ENCODE assay signal across 7 cellular contexts in the genomic region with DNA sequence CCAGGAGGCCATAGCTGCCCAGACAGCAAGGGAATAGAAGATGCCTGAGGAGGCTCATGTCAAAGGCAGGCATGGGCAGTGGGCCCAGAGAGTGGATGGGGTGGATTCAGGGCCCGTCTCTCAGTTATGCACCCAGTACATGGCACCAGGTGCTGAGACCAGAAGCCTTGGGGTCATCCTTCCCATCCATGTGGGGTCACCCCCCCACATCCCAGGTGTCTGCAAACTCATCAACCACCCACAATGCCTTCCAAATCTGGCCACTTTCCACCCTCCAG.
DNase-seq lines count a peak whose midpoint lies in the region; ATAC-seq, FAIRE-seq and TF ChIP-seq lines count a peak whose summit lies in the region.
"Not testable (repeated sequence)": the region's sequence is repeated elsewhere in the genome, so short reads cannot be mapped to it uniquely, and the experiment has no call there.

No MANE protein-coding gene starts in this region.

- H3K9me2 ChIP-seq in OCI-LY7 (ENCODE audit: insufficient read depth, low read length), result not testable (repeated sequence)

- H2BK12ac ChIP-seq in mesenchymal stem cell (ENCODE audit: low read length in 2 of 2), result not testable (repeated sequence)
- peak overlapping the region; percentile 23 for H2BK12ac ChIP-seq in trophoblast cell (ENCODE audit: low read length)

- ATAC-seq in GM19438 (IDR thresholded peaks at IDR 0.05; ENCODE audit: low read depth, unreplicated experiment) (peak; percentile 8), GM12878 (peak; percentile 4)
- ATAC-seq in stimulated activated naive B cell treated with anti-CD40 and anti-IgM and Interleukin-4, amounts not matched to agents 10 μg/mL and 1 μg/mL and 100 μg/mL, for 72 hours (replicated peaks), result peak; percentile 2 to 5

- FAIRE-seq in GM12878 (lab: Jason Lieb, UNC), result not testable (repeated sequence)

- H3K27me3 ChIP-seq in GM12878 (replicated peaks in 1 of 2; ENCODE audit: control insufficient read depth in 2 of 2, insufficient read depth in 2 of 2, low read length in 1 of 2); cardiac muscle cell; mesenchymal stem cell (ENCODE audit: control insufficient read depth in 1 of 2, insufficient read depth in 1 of 2, low read length in 2 of 2); trophoblast cell (ENCODE audit: insufficient read depth, low read length): not testable (repeated sequence)

- not testable (repeated sequence) for H3K9me3 Mint-ChIP-seq in stimulated activated naive B cell treated with anti-CD40 and anti-IgM and Interleukin-4, amounts not matched to agents 10 μg/mL and 1 μg/mL and 100 μg/mL, for 72 hours

- H3K4me2 ChIP-seq in OCI-LY7 (ENCODE audit: low read length), result peak overlapping the region; percentile 66; the same call in 1 of the 2 replicates
- peak overlapping the region; percentile 94 for H3K4me2 ChIP-seq in GM12878 (ENCODE audit: control insufficient read depth, insufficient read depth)
- not testable (repeated sequence) for H3K4me2 ChIP-seq in mesenchymal stem cell (ENCODE audit: low read length, poor library complexity, severe bottlenecking); trophoblast cell (ENCODE audit: low read length)

- not testable (repeated sequence) for H3K36me3 Mint-ChIP-seq in stimulated activated naive B cell treated with anti-CD40 and anti-IgM and Interleukin-4, amounts not matched to agents 10 μg/mL and 1 μg/mL and 100 μg/mL, for 72 hours

- not testable (repeated sequence) for H3K4me3 ChIP-seq in OCI-LY7 (ENCODE audit: low read depth, low read length, poor library complexity, severe bottlenecking); GM12878; cardiac muscle cell; mesenchymal stem cell (ENCODE audit: insufficient read depth in 1 of 2, low read depth in 1 of 2, low read length in 2 of 2); trophoblast cell (ENCODE audit: low read depth, low read length)

- H3K4me1 ChIP-seq in OCI-LY7 (ENCODE audit: insufficient read depth, low read length, poor library complexity, severe bottlenecking) (peaks cover 22% of the 10 kb centered on the region), GM12878 (ENCODE audit: control insufficient read depth, insufficient read depth, low read length) (peaks cover 40% of the 10 kb centered on the region), cardiac muscle cell (ENCODE audit: low read depth) (peaks cover 14% of the 10 kb centered on the region), mesenchymal stem cell (ENCODE audit: control insufficient read depth, insufficient read depth, low read depth, low read length) (peaks cover 39% of the 10 kb centered on the region), trophoblast cell (ENCODE audit: control insufficient read depth in 1 of 2, insufficient read depth in 2 of 2, low read length in 2 of 2) (peaks cover 22% of the 10 kb centered on the region in 2 experiments)

- TF ChIP-seq EP300 in GM12878 (IDR thresholded peaks at IDR 0.05; ENCODE audit: borderline replicate concordance in 1 of 2, control insufficient read depth in 1 of 2, low read depth in 2 of 2, low read length in 2 of 2), result not testable (repeated sequence)

- H3K9ac ChIP-seq in GM12878 (ENCODE audit: control insufficient read depth, insufficient read depth, low read length); mesenchymal stem cell (ENCODE audit: low read length): not testable (repeated sequence)
- peak overlapping the region; percentile 51 for H3K9ac ChIP-seq in trophoblast cell (ENCODE audit: low read length)

- not testable (repeated sequence) for H2BK15ac ChIP-seq in mesenchymal stem cell (ENCODE audit: low read depth, poor library complexity, severe bottlenecking)

- 54% methylated on average over 1 of the region's 1 CpG for WGBS in GM12878 (ENCODE audit: insufficient coverage, insufficient replicate concordance, low lambda C conversion rate, missing lambda C conversion rate)
- 50% methylated on average over 1 of the region's 1 CpG for WGBS in mesenchymal stem cell
- whole genome bisulfite sequencing in trophoblast cell (ENCODE audit: extremely low coverage, insufficient coverage, insufficient read length), result no CpG with 5 or more reads among the region's 1 CpG

- H3K27ac Mint-ChIP-seq in stimulated activated naive B cell treated with anti-CD40 and anti-IgM and Interleukin-4, amounts not matched to agents 10 μg/mL and 1 μg/mL and 100 μg/mL, for 72 hours, result peak overlapping the region; percentile 48

- not testable (repeated sequence) for H4K20me1 ChIP-seq in OCI-LY7 (ENCODE audit: insufficient read depth, low read length); GM12878 (ENCODE audit: control insufficient read depth, insufficient read depth)

- H3K4ac ChIP-seq in mesenchymal stem cell (ENCODE audit: low read depth in 1 of 2, low read length in 2 of 2); trophoblast cell (ENCODE audit: low read depth, low read length): not testable (repeated sequence)

- H2BK5ac ChIP-seq in mesenchymal stem cell (ENCODE audit: low read depth, low read length, poor library complexity, severe bottlenecking); trophoblast cell (ENCODE audit: low read depth, low read length, poor library complexity): not testable (repeated sequence)

- not testable (repeated sequence) for H3K9me3 ChIP-seq in OCI-LY7 (ENCODE audit: low read length); GM12878 (replicated peaks; ENCODE audit: control insufficient read depth, insufficient read depth, low read length); cardiac muscle cell (ENCODE audit: low read depth); mesenchymal stem cell (ENCODE audit: control insufficient read depth, low read length); trophoblast cell (ENCODE audit: insufficient read depth, low read depth, low read length)

- peak overlapping the region; percentile 62 for H2AK5ac ChIP-seq in mesenchymal stem cell (ENCODE audit: low read length, severe bottlenecking)
- not testable (repeated sequence) for H2AK5ac ChIP-seq in trophoblast cell (ENCODE audit: low read length)

- in situ Hi-C loops in GM12878 (cut with MboI), result not testable (repeated sequence)

- H3K79me2 ChIP-seq in OCI-LY7 (ENCODE audit: insufficient read depth, low read depth, low read length); GM12878 (ENCODE audit: control insufficient read depth, insufficient read depth, low read length); trophoblast cell (ENCODE audit: control insufficient read depth, insufficient read depth, low read length, poor library complexity): not testable (repeated sequence)

- DNase-seq in OCI-LY7 (ENCODE audit: low spot score); GM12878 (ENCODE audit: low read depth, low spot score); cardiac muscle cell (ENCODE audit: low read depth in 1 of 2, low spot score in 1 of 2); mesenchymal stem cell; trophoblast cell; stimulated activated naive B cell treated with anti-CD40 and anti-IgM and Interleukin-4, amounts not matched to agents 10 μg/mL and 1 μg/mL and 100 μg/mL, for 72 hours: not testable (repeated sequence)

- not testable (repeated sequence) for H4K12ac ChIP-seq in trophoblast cell (ENCODE audit: low read depth, low read length)

- TF ChIP-seq POLR2A in GM12878 (IDR thresholded peaks at IDR 0.05; ENCODE audit: low read depth, low read length), result not testable (repeated sequence)

- RAD21 ChIA-PET in GM12878 (lab: Charles Lee; ENCODE audit: unreplicated experiment), result interaction anchor here (1.2 kb wide), 1 partner anchor 10 kb away, joined by 5 read pairs; no protein-coding TSS in a partner anchor

- not testable (repeated sequence) for H3K79me1 ChIP-seq in mesenchymal stem cell (replicated peaks; ENCODE audit: low read length, poor library complexity, severe bottlenecking); trophoblast cell (ENCODE audit: low read length)

- H3K4me3 Mint-ChIP-seq in stimulated activated naive B cell treated with anti-CD40 and anti-IgM and Interleukin-4, amounts not matched to agents 10 μg/mL and 1 μg/mL and 100 μg/mL, for 72 hours, result peak overlapping the region; percentile 73 to 80

- TF ChIP-seq RAD21 in GM12878 (IDR thresholded peaks at IDR 0.05; ENCODE audit: insufficient read depth, low read depth, low read length), result not testable (repeated sequence)

- peak overlapping the region; percentile 59 for H4K91ac ChIP-seq in mesenchymal stem cell (ENCODE audit: low read length)
- H4K91ac ChIP-seq in trophoblast cell (ENCODE audit: low read depth, low read length), result not testable (repeated sequence)

- intact Hi-C loops in OCI-LY7 (cut with micrococcal nuclease; ENCODE audit: unreplicated experiment), result loop anchor here (5.0 to 10.0 kb wide), 3 partner anchors 273 to 430 kb away; partner anchors contain the start of genes TMEM183A and UBE2T
- intact Hi-C loops in GM12878 (cut with micrococcal nuclease; ENCODE audit: unreplicated experiment), result loop anchor here (5.0 kb wide), 1 partner anchor 268 kb away; the partner anchor contains the start of gene PPP1R12B

- POLR2A ChIA-PET in OCI-LY7 (lab: Charles Lee), result interaction anchor here (0.6 kb wide), 1 partner anchor 283 kb away, joined by 3 read pairs; no protein-coding TSS in a partner anchor
- POLR2A ChIA-PET in GM12878 (lab: Charles Lee), result not testable (repeated sequence)

- H3K14ac ChIP-seq in mesenchymal stem cell (ENCODE audit: low read length in 2 of 2); trophoblast cell (ENCODE audit: low read length): not testable (repeated sequence)

- TF ChIP-seq CTCF in OCI-LY7 (conservative IDR thresholded peaks at IDR 0.05; ENCODE audit: low read length); GM12878 (IDR thresholded peaks at IDR 0.05 in 2 of 3, conservative IDR thresholded peaks at IDR 0.05 in 1 of 3; ENCODE audit: control insufficient read depth in 2 of 3, extremely low read depth in 1 of 3, insufficient read depth in 1 of 3, low read depth in 3 of 3, low read length in 3 of 3); cardiac muscle cell (IDR thresholded peaks at IDR 0.05; ENCODE audit: low read depth, low read length): not testable (repeated sequence)

- H3K27me3 Mint-ChIP-seq in stimulated activated naive B cell treated with anti-CD40 and anti-IgM and Interleukin-4, amounts not matched to agents 10 μg/mL and 1 μg/mL and 100 μg/mL, for 72 hours, result peaks cover 0 to 11% of the 10 kb centered on the region in 2 donors

- not testable (repeated sequence) for H3K36me3 ChIP-seq in OCI-LY7 (ENCODE audit: insufficient read depth, low read length); GM12878 (ENCODE audit: control insufficient read depth in 2 of 2, insufficient read depth in 2 of 2, low read length in 1 of 2); cardiac muscle cell; mesenchymal stem cell (ENCODE audit: control insufficient read depth in 1 of 2, insufficient read depth in 2 of 2, low read depth in 1 of 2, low read length in 2 of 2); trophoblast cell (ENCODE audit: control insufficient read depth in 1 of 2, insufficient read depth in 2 of 2, low read length in 2 of 2)

- H3K4me1 Mint-ChIP-seq in stimulated activated naive B cell treated with anti-CD40 and anti-IgM and Interleukin-4, amounts not matched to agents 10 μg/mL and 1 μg/mL and 100 μg/mL, for 72 hours, result peaks cover 44 to 64% of the 10 kb centered on the region in 2 donors

- CTCF ChIA-PET in OCI-LY7 (lab: Charles Lee; ENCODE audit: unreplicated experiment), result interaction anchor here (0.6 kb wide), 1 partner anchor 1699 kb away, joined by 3 read pairs; no protein-coding TSS in a partner anchor
- CTCF ChIA-PET in GM12878 (lab: Yijun Ruan, JAX), result interaction anchor here (1.0 to 4.2 kb wide), 3 partner anchors 8 to 14 kb away, joined by 4 to 18 read pairs (median 4); no protein-coding TSS in a partner anchor

- peak overlapping the region; percentile 61 for H2BK120ac ChIP-seq in mesenchymal stem cell (ENCODE audit: low read depth, low read length)
- not testable (repeated sequence) for H2BK120ac ChIP-seq in trophoblast cell (ENCODE audit: insufficient read depth, low read length, poor library complexity)

- not testable (repeated sequence) for H3K27ac ChIP-seq in OCI-LY7 (ENCODE audit: low read depth, low read length, poor library complexity, severe bottlenecking); GM12878 (ENCODE audit: control insufficient read depth, insufficient read depth); trophoblast cell (ENCODE audit: low read depth, low read length)
- H3K27ac ChIP-seq in cardiac muscle cell (peak overlapping the region; percentile 86), mesenchymal stem cell (ENCODE audit: low read length, poor library complexity, severe bottlenecking) (peak overlapping the region; percentile 80)

- not testable (repeated sequence) for H3K23ac ChIP-seq in mesenchymal stem cell (ENCODE audit: low read length in 2 of 2); trophoblast cell (ENCODE audit: low read length)

- not testable (repeated sequence) for H2AFZ ChIP-seq in OCI-LY7 (ENCODE audit: low read length); GM12878 (ENCODE audit: control insufficient read depth, low read depth, low read length); mesenchymal stem cell (ENCODE audit: low read depth, low read length); trophoblast cell (ENCODE audit: insufficient read depth, low read length, poor library complexity)

- not testable (repeated sequence) for BruUV-seq in OCI-LY7 (replicated peaks; lab: Mats Ljungman, UMichigan); GM12878 (replicated peaks; lab: Mats Ljungman, UMichigan)

- peak overlapping the region; percentile 52 for H4K8ac ChIP-seq in mesenchymal stem cell (ENCODE audit: low read length)
- not testable (repeated sequence) for H4K8ac ChIP-seq in trophoblast cell (ENCODE audit: low read depth, low read length)

- peak overlapping the region; percentile 30 to 67 for H3K18ac ChIP-seq in mesenchymal stem cell (ENCODE audit: low read depth in 1 of 2, low read length in 2 of 2)
- H3K18ac ChIP-seq in trophoblast cell (ENCODE audit: low read length), result not testable (repeated sequence)

- SMC1A ChIA-PET in GM12878 (lab: Charles Lee; ENCODE audit: uncharacterized antibody, unreplicated experiment), result interaction anchor here (0.9 to 2.7 kb wide), 4 partner anchors 25 to 68 kb away, joined by 3 to 8 read pairs (median 4); no protein-coding TSS in a partner anchor
